1 cellular context compared by ENCODE assay signal in the genomic region with DNA sequence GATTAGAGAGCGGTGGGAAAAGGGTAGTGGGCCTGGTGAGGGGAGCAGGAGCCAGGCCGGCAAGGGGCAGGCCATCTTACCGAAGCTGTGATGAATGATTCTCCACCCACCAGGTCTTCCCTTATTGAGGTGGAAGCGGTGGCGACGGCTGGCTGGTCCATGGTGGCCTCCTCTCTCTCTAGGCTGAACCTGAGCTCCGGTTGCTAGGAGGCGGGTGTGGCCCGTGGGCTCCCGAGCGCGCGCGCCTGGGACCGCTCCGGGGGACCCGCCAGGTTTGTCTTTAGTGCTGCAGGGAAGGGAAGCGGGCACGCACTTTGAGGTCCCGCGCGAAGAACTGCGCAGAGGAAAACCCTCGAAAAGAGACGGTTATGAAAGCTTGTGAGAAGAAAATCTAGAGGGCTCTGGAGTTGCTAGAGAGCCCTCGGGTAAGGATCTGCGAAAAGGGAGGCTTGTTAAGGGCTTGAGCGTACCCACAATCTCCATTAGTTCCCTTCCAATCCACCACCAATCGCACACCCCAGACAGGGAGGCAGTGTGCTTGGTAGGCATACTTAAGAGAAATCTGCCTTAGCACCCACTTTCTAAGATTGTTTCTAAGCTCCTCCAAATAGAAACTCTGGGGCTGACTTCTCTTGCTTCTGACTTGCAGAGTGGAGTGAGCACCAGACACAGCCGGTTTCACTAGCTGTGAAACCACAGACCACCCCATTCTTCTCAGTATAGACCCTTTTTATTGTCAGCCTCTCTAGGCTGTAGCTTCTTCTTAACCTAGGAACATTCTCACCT.
TF ChIP-seq lines count a peak whose summit lies in the region.

A gene with protein sequence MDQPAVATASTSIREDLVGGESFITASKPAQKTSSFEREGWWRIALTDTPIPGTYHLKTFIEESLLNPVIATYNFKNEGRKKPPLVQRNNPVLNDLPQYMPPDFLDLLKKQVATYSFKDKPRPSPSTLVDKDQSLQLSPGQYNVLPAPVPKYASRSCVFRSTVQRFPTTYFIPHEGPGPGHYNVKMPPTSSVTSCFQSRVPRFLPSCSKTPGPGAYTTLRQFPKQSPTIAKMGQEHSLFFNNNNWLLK (minus strand): TSS at position 218 of the 786 bp plus-strand sequence. CDS start 57 bp downstream, at position 161.

TF ChIP-seq in IMR-90, 13 proteins besides CTCF, POLR2A, EP300 and RAD21:
- TF ChIP-seq, protein P1, sequence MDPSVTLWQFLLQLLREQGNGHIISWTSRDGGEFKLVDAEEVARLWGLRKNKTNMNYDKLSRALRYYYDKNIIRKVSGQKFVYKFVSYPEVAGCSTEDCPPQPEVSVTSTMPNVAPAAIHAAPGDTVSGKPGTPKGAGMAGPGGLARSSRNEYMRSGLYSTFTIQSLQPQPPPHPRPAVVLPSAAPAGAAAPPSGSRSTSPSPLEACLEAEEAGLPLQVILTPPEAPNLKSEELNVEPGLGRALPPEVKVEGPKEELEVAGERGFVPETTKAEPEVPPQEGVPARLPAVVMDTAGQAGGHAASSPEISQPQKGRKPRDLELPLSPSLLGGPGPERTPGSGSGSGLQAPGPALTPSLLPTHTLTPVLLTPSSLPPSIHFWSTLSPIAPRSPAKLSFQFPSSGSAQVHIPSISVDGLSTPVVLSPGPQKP (IDR thresholded peaks at IDR 0.05; ENCODE audit: borderline replicate concordance, low read depth, low read length), result no peak
- no peak for TF ChIP-seq RCOR1 (IDR thresholded peaks at IDR 0.05; ENCODE audit: insufficient replicate concordance, low read length)
- TF ChIP-seq MAFK (IDR thresholded peaks at IDR 0.05; ENCODE audit: low read depth, low read length), result no peak
- no peak for TF ChIP-seq RFX5 (IDR thresholded peaks at IDR 0.05; ENCODE audit: low read depth, low read length)
- TF ChIP-seq CHD1 (IDR thresholded peaks at IDR 0.05; ENCODE audit: low read depth, low read length), result no peak
- TF ChIP-seq MXI1 (IDR thresholded peaks at IDR 0.05; ENCODE audit: borderline replicate concordance, low read depth, low read length), result no peak
- no peak for TF ChIP-seq CEBPB (IDR thresholded peaks at IDR 0.05; ENCODE audit: low read depth, low read length)
- TF ChIP-seq FOS (IDR thresholded peaks at IDR 0.05; ENCODE audit: low read depth, low read length), result no peak
- no peak for TF ChIP-seq SMC3 (IDR thresholded peaks at IDR 0.05; ENCODE audit: low read depth, low read length)
- no peak for TF ChIP-seq MAZ (IDR thresholded peaks at IDR 0.05; ENCODE audit: borderline replicate concordance, low read depth, low read length)
- TF ChIP-seq BHLHE40 (IDR thresholded peaks at IDR 0.05; ENCODE audit: low read depth, low read length), result no peak
- TF ChIP-seq, protein P2, sequence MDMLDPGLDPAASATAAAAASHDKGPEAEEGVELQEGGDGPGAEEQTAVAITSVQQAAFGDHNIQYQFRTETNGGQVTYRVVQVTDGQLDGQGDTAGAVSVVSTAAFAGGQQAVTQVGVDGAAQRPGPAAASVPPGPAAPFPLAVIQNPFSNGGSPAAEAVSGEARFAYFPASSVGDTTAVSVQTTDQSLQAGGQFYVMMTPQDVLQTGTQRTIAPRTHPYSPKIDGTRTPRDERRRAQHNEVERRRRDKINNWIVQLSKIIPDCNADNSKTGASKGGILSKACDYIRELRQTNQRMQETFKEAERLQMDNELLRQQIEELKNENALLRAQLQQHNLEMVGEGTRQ (IDR thresholded peaks at IDR 0.05; ENCODE audit: low read depth, low read length), result no peak
- no peak for TF ChIP-seq NFE2L2 (IDR thresholded peaks at IDR 0.05; ENCODE audit: low read depth, low read length)
